In genomic region chr1:153957744-153958110, GRCh38 we compare ENCODE assay signal across 1 cellular context.
TF ChIP-seq lines count a peak whose summit lies in the region.

No MANE protein-coding gene starts in this region.

TF ChIP-seq in GM23338, 12 proteins besides CTCF, POLR2A, EP300 and RAD21 (continued from another document):
- TF ChIP-seq EZH2 (IDR thresholded peaks at IDR 0.05; ENCODE audit: low read depth, unreplicated experiment) (no peak), JUNB (IDR thresholded peaks at IDR 0.05; ENCODE audit: unreplicated experiment) (no peak)
